10 cellular contexts compared by ENCODE assay signal in genomic region chr2:171957061-171957460, GRCh38. TPM values are rescaled to one million over a fixed set of nuclear protein-coding genes. Genes with fewer than 3 reads are reported as not detected.
DNase-seq lines count a peak whose midpoint lies in the region; ATAC-seq and TF ChIP-seq lines count a peak whose summit lies in the region.
"Had no signal": no experiment of that assay in that cellular context is flagged by ENCODE, and none has a peak within 500 bp of the region (broad histone marks: within the 10 kb centered on the region; RNA-seq: fewer than 3 reads in every experiment).

No MANE protein-coding gene starts in this region.

- in situ Hi-C loops in GM23248 (cut with MboI) = no loop called here

- TF ChIP-seq CTCF in fibroblast of the aortic adventitia (IDR thresholded peaks at IDR 0.05; ENCODE audit: insufficient read depth, low read length) = peak; percentile 17

- H3K9me2 ChIP-seq in GM23248 (ENCODE audit: insufficient read depth) = no peaks in the 10 kb centered on the region

- no peak overlapping the region for H3K4me3 ChIP-seq in GM23248
- no peak overlapping the region for H3K4me3 ChIP-seq in fibroblast of the aortic adventitia (ENCODE audit: low read depth, low read length)

- peaks cover 45% of the 10 kb centered on the region for H3K79me2 ChIP-seq in GM23248 (ENCODE audit: insufficient read depth)

- H3K9ac ChIP-seq in GM23248 = no peak overlapping the region

- DNase-seq in AML-193 (lab: John Stamatoyannopoulos, UW) (peak; percentile 13 to 39), GM23248 (peak; percentile 42), NOMO-1 treated with DMSO at 0.1 percent for 48 hours (lab: John Stamatoyannopoulos, UW; ENCODE audit: unreplicated experiment) (peak; percentile 26), fibroblast of the aortic adventitia (ENCODE audit: low read depth) (peak; percentile 16), hepatic stellate cell (ENCODE audit: low spot score) (no peak)
- DNase-seq in activated CD4-positive, CD25-positive, alpha-beta regulatory T cell treated with anti-CD3 and anti-CD28 coated beads, Interleukin-2, amount 50 U/mL, for 72 hours = no peak
- DNase-seq: activated naive CD8-positive, alpha-beta T cell treated with anti-CD3 and anti-CD28 coated beads for 36 hours; T-helper 9 cell had no signal

- no peaks in the 10 kb centered on the region for H3K27me3 ChIP-seq in GM23248 (replicated peaks; ENCODE audit: insufficient read depth)

- no peaks in the 10 kb centered on the region for H4K20me1 ChIP-seq in GM23248 (ENCODE audit: insufficient read depth)

- H2AFZ ChIP-seq in GM23248 = no peak overlapping the region

- no peaks in the 10 kb centered on the region for H3K36me3 ChIP-seq in GM23248 (ENCODE audit: low read depth)

- H3K9me3 ChIP-seq in GM23248 (ENCODE audit: low read depth) = no peaks in the 10 kb centered on the region

- 95 to 100% methylated on average over 2 of the region's 2 CpGs for WGBS in GM23248 (ENCODE audit: low coverage in 1 of 2, low lambda C conversion rate in 2 of 2, missing lambda C conversion rate in 2 of 2), 2 experiments

- peaks cover 25% of the 10 kb centered on the region for H3F3A ChIP-seq in GM23248 (ENCODE audit: insufficient read depth)

- no peak overlapping the region for H3K4me2 ChIP-seq in GM23248 (ENCODE audit: unreplicated experiment)

- H3K27ac ChIP-seq in GM23248 = no peak overlapping the region

- no peak for ATAC-seq in HG02885 (IDR thresholded peaks at IDR 0.05; ENCODE audit: poor library complexity, unreplicated experiment)
- no peak for ATAC-seq in HG03460 (IDR thresholded peaks at IDR 0.05; ENCODE audit: unreplicated experiment)

- H3K4me1 ChIP-seq in GM23248 (ENCODE audit: insufficient read depth) = peaks cover 47% of the 10 kb centered on the region

RNA-seq across cellular contexts. Expression of gene HAT1, which starts 34.8 kb away (rescaled TPM):
- 43.6 and 56.6 TPM in 2 replicates for total RNA-seq in GM23248 (2014; rRNA removed; shearing (Covaris generic))
- polyA plus RNA-seq in GM23248 (2016; fragmentation: Nextera tagmentation; extraction: Ambion mirVana) = 96.2 and 100 TPM in 2 replicates
- 42.0 and 81.4 TPM in 2 replicates for total RNA-seq in fibroblast of the aortic adventitia (ENCODE audit: low replicate concordance)

RNA-seq across cellular contexts. Expression of gene METAP1D, which starts 42.7 kb away (rescaled TPM):
- total RNA-seq in GM23248 (2014; rRNA removed; shearing (Covaris generic)) = 3.8 and 4.1 TPM in 2 replicates
- polyA plus RNA-seq in GM23248 (2016; fragmentation: Nextera tagmentation; extraction: Ambion mirVana) = 5.1 and 6.9 TPM in 2 replicates
- total RNA-seq in fibroblast of the aortic adventitia (ENCODE audit: low replicate concordance) = 4.0 and 14.3 TPM in 2 replicates

Comparison
In these comparisons a context has a peak if more than half of its experiments do, and no peak if none do; other contexts are left out.
1. DNase-seq: peak in AML-193 (2 of 2), GM23248 (single experiment), NOMO-1 treated with DMSO at 0.1 percent for 48 hours (single experiment) and fibroblast of the aortic adventitia (single experiment); none in hepatic stellate cell (single experiment) and activated CD4-positive, CD25-positive, alpha-beta regulatory T cell treated with anti-CD3 and anti-CD28 coated beads, Interleukin-2, amount 50 U/mL, for 72 hours (single experiment).